In genomic region chr5:51034501-51034900, GRCh38 we compare ENCODE assay signal across 19 cellular contexts.
A peak's percentile ranks its signal among the peaks of the same experiment; 100 is the strongest.
DNase-seq lines count a peak whose midpoint lies in the region; ATAC-seq lines count a peak whose summit lies in the region.
"Had no signal": no experiment of that assay in that cellular context is flagged by ENCODE, and none has a peak within 500 bp of the region (broad histone marks: within the 10 kb centered on the region; RNA-seq: fewer than 3 reads in every experiment).

No MANE protein-coding gene starts in this region.

- CTCF ChIA-PET in activated CD4-positive, alpha-beta T cell treated with anti-CD3 and anti-CD28 coated beads for 36 hours (lab: Charles Lee) = no interaction called here

- POLR2A ChIA-PET in activated CD4-positive, alpha-beta T cell treated with anti-CD3 and anti-CD28 coated beads for 36 hours (lab: Charles Lee) = no interaction called here

- ATAC-seq in activated CD4-positive, alpha-beta T cell treated with anti-CD3 and anti-CD28 coated beads for 36 hours = no peak
- ATAC-seq: PC-3, SK-N-SH treated with all-trans-retinoic acid at 6 μM for 48 hours had no signal

- DNase-seq in NCI-H510A treated with DMSO at 0.1 percent for 48 hours (lab: John Stamatoyannopoulos, UW) (peak; percentile 17), NCI-H510A (lab: John Stamatoyannopoulos, UW) (no peak), NCI-H146 (lab: John Stamatoyannopoulos, UW) (peak; percentile 69), NCI-H345 (lab: John Stamatoyannopoulos, UW) (peak; percentile 37), NCI-H774 (lab: John Stamatoyannopoulos, UW) (peak; percentile 4), SK-N-DZ (ENCODE audit: low spot score) (no peak)
- DNase-seq in activated CD4-positive, alpha-beta T cell treated with anti-CD3 and anti-CD28 coated beads for 36 hours = no peak
- DNase-seq: C1 segment of cervical spinal cord; Caco-2; CD4-positive, alpha-beta memory T cell; HCEC 1CT; MM.1S; NCI-H1048; NCI-H1436; NCI-H1930; PC-3; T-helper 2 cell had no signal

- H3K36me3 Mint-ChIP-seq in activated CD4-positive, alpha-beta T cell treated with anti-CD3 and anti-CD28 coated beads for 36 hours (ENCODE audit: low read depth) = no peaks in the 10 kb centered on the region
- H3K36me3 Mint-ChIP-seq: CD4-positive, alpha-beta memory T cell; IgD-negative memory B cell had no signal

- no peaks in the 10 kb centered on the region for H3K4me1 Mint-ChIP-seq in activated CD4-positive, alpha-beta T cell treated with anti-CD3 and anti-CD28 coated beads for 36 hours
- H3K4me1 Mint-ChIP-seq: CD4-positive, alpha-beta memory T cell; IgD-negative memory B cell had no signal

- H3K4me3 Mint-ChIP-seq in activated CD4-positive, alpha-beta T cell treated with anti-CD3 and anti-CD28 coated beads for 36 hours = no peak overlapping the region
- H3K4me3 Mint-ChIP-seq: CD4-positive, alpha-beta memory T cell; IgD-negative memory B cell had no signal

- H3K27ac Mint-ChIP-seq in activated CD4-positive, alpha-beta T cell treated with anti-CD3 and anti-CD28 coated beads for 36 hours = no peak overlapping the region
- H3K27ac Mint-ChIP-seq: CD4-positive, alpha-beta memory T cell; IgD-negative memory B cell had no signal

- no peaks in the 10 kb centered on the region for H3K9me3 Mint-ChIP-seq in activated CD4-positive, alpha-beta T cell treated with anti-CD3 and anti-CD28 coated beads for 36 hours (ENCODE audit: low read depth)
- H3K9me3 Mint-ChIP-seq: IgD-negative memory B cell had no signal

- intact Hi-C loops in activated CD4-positive, alpha-beta T cell treated with anti-CD3 and anti-CD28 coated beads for 36 hours (cut with DNase I, micrococcal nuclease) = no loop called here

- peaks cover 4% of the 10 kb centered on the region for H3K27me3 Mint-ChIP-seq in activated CD4-positive, alpha-beta T cell treated with anti-CD3 and anti-CD28 coated beads for 36 hours

Comparison
In these comparisons a context has a peak if more than half of its experiments do, and no peak if none do; other contexts are left out.
1. DNase-seq: peak in NCI-H510A treated with DMSO at 0.1 percent for 48 hours (single experiment), NCI-H146 (single experiment), NCI-H345 (single experiment) and NCI-H774 (single experiment); none in NCI-H510A (single experiment), activated CD4-positive, alpha-beta T cell treated with anti-CD3 and anti-CD28 coated beads for 36 hours (single experiment) and SK-N-DZ (single experiment).